ENCODE assay signal across 13 cellular contexts in the genomic region with DNA sequence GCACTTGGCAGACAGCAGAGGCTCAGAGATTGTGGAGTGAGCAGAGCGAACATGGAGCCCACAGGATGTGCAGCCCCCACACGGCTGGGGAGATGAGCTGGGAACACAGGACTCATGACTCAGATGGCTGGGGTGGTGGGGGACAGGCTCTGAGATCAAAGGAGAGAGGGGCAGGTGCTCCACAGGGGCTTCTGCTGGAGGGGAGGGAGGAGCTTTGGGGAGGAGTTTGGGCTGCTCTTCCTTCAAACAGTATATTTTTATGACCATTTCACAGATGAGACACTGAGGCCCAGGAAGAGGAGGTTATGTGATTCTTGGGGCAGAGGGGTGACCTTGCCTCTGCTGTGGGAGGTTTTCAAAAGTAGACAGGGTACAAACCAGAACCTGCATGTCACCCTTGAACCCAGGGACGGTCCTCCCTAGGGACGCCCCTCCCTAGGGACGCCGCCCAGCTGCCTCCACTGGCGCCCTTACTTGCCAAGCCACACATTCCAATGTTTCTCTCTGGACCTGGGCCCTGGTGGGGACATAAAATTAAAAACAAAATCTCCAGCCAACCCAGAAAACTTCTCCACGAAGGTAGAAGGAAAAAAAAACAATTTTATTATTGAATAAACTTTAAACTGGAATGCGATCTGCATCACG. TPM values are rescaled to one million over a fixed set of nuclear protein-coding genes. Genes with fewer than 3 reads are reported as not detected.
DNase-seq lines count a peak whose midpoint lies in the region; ATAC-seq and TF ChIP-seq lines count a peak whose summit lies in the region.
"Had no signal": no experiment of that assay in that cellular context is flagged by ENCODE, and none has a peak within 500 bp of the region (broad histone marks: within the 10 kb centered on the region; RNA-seq: fewer than 3 reads in every experiment).

No MANE protein-coding gene starts in this region.

- no peaks in the 10 kb centered on the region for H3K36me3 Mint-ChIP-seq in activated CD4-positive, alpha-beta T cell treated with anti-CD3 and anti-CD28 coated beads for 36 hours (ENCODE audit: low read depth)

- H3K4me3 ChIP-seq in left lung (no peak overlapping the region), thyroid gland (replicated peaks in 1 of 3) (no peak overlapping the region)
- H3K4me3 ChIP-seq: A549, pancreas had no signal

- CTCF ChIA-PET in activated CD4-positive, alpha-beta T cell treated with anti-CD3 and anti-CD28 coated beads for 36 hours (lab: Charles Lee): interaction anchor here (0.7 to 12.0 kb wide), 6 partner anchors 13 to 188 kb away, joined by 3 to 210 read pairs (median 4); no protein-coding TSS in a partner anchor

- H3K4me1 ChIP-seq in left lung: peaks cover 7 to 12% of the 10 kb centered on the region in 2 donors
- peaks cover 60 to 72% of the 10 kb centered on the region in 2 donors for H3K4me1 ChIP-seq in thyroid gland
- H3K4me1 ChIP-seq: pancreas had no signal

- WGBS in thyroid gland, 2 donors: 31 to 35% methylated on average over 10 of the region's 10 CpGs

- peaks cover 43% of the 10 kb centered on the region for H3K4me1 Mint-ChIP-seq in activated CD4-positive, alpha-beta T cell treated with anti-CD3 and anti-CD28 coated beads for 36 hours

- no peak for DNase-seq in activated CD4-positive, alpha-beta T cell treated with anti-CD3 and anti-CD28 coated beads for 36 hours
- DNase-seq in activated CD4-positive, alpha-beta T cell treated with anti-CD3 and anti-CD28 coated beads for 1 hour: no peak
- DNase-seq in amniotic epithelial cell (ENCODE audit: low read depth) (peak; percentile 45), left lung (peak in 1 of 2 donors; percentile 10), thyroid gland (peak; percentile 77 to 78), SKM-1 treated with dmso at 0.1 percent for 144 hours (lab: John Stamatoyannopoulos, UW; ENCODE audit: unreplicated experiment) (no peak), MV-4-11 (lab: John Stamatoyannopoulos, UW) (no peak)
- DNase-seq: NCI-H1105 treated with DMSO at 0.1 percent for 48 hours had no signal

- H3K9me3 ChIP-seq in left lung (no peaks in the 10 kb centered on the region), thyroid gland (no peaks in the 10 kb centered on the region)
- H3K9me3 ChIP-seq: A549, pancreas had no signal

- POLR2A ChIA-PET in activated CD4-positive, alpha-beta T cell treated with anti-CD3 and anti-CD28 coated beads for 36 hours (lab: Charles Lee): no interaction called here

- no peaks in the 10 kb centered on the region for H3K9me3 Mint-ChIP-seq in activated CD4-positive, alpha-beta T cell treated with anti-CD3 and anti-CD28 coated beads for 36 hours (ENCODE audit: low read depth)

- intact Hi-C loops in activated CD4-positive, alpha-beta T cell treated with anti-CD3 and anti-CD28 coated beads for 36 hours (cut with DNase I, micrococcal nuclease): no loop called here
- intact Hi-C loops in left lung (cut with DNase I): no loop called here
- intact Hi-C loops in thyroid gland (cut with DNase I): no loop called here

- no peak for TF ChIP-seq POLR2A in thyroid gland (IDR thresholded peaks at IDR 0.05)

- ATAC-seq in activated CD4-positive, alpha-beta T cell treated with anti-CD3 and anti-CD28 coated beads for 36 hours: peak; percentile 11
- ATAC-seq in left lung (peak; percentile 15), HG03565 (IDR thresholded peaks at IDR 0.05; ENCODE audit: unreplicated experiment) (no peak)
- ATAC-seq: A549 had no signal

- H3K27me3 ChIP-seq in left lung (peaks cover 0 to 39% of the 10 kb centered on the region in 2 donors), thyroid gland (no peaks in the 10 kb centered on the region)

- H3K27me3 Mint-ChIP-seq in activated CD4-positive, alpha-beta T cell treated with anti-CD3 and anti-CD28 coated beads for 36 hours: no peaks in the 10 kb centered on the region

- peak overlapping the region; percentile 38 for H3K4me3 Mint-ChIP-seq in activated CD4-positive, alpha-beta T cell treated with anti-CD3 and anti-CD28 coated beads for 36 hours

- no peaks in the 10 kb centered on the region for H3K36me3 ChIP-seq in left lung
- no peaks in the 10 kb centered on the region for H3K36me3 ChIP-seq in thyroid gland
- H3K36me3 ChIP-seq: pancreas had no signal

- H3K27ac Mint-ChIP-seq in activated CD4-positive, alpha-beta T cell treated with anti-CD3 and anti-CD28 coated beads for 36 hours: peak overlapping the region; percentile 17

- H3K27ac ChIP-seq in left lung (no peak overlapping the region), thyroid gland (peak overlapping the region; percentile 92 to 96 (median 95))
- H3K27ac ChIP-seq: pancreas had no signal

- TF ChIP-seq CTCF in left lung (IDR thresholded peaks at IDR 0.05) (no peak), thyroid gland (IDR thresholded peaks at IDR 0.05) (peak in 1 of 6 experiments; percentile 13)

RNA-seq across cellular contexts. Expression of a gene that starts 1.0 kb away (rescaled TPM):
- under 1 TPM in 1 of 2 experiments, not detected in 1; 0.11 TPM for total RNA-seq in activated CD4-positive, alpha-beta T cell treated with anti-CD3 and anti-CD28 coated beads for 36 hours
- total RNA-seq in left lung (not detected), thyroid gland (10 to 100 TPM; 16.4 to 45.5 (median 24.5) TPM)
- total RNA-seq: G401, H4 had no signal

RNA-seq across cellular contexts. Expression of a gene that starts 31.1 kb away (rescaled TPM):
- total RNA-seq in activated CD4-positive, alpha-beta T cell treated with anti-CD3 and anti-CD28 coated beads for 36 hours: not detected
- total RNA-seq in left lung: 1 to 10 TPM in 1 of 2 donors, under 1 TPM in 1; 0.85 to 1.1 TPM
- 100 to 1,000 TPM in 3 of 4 donors, 10 to 100 TPM in 1; 99.5 to 203 (median 142) TPM for total RNA-seq in thyroid gland
- total RNA-seq: H4 had no signal

Comparison
In these comparisons a context has a peak if more than half of its experiments do, and no peak if none do; other contexts are left out.
1. DNase-seq: peak in amniotic epithelial cell (single experiment) and thyroid gland (2 of 2); none in activated CD4-positive, alpha-beta T cell treated with anti-CD3 and anti-CD28 coated beads for 36 hours (single experiment), activated CD4-positive, alpha-beta T cell treated with anti-CD3 and anti-CD28 coated beads for 1 hour (single experiment), SKM-1 treated with dmso at 0.1 percent for 144 hours (single experiment) and MV-4-11 (single experiment).
2. H3K27ac ChIP-seq: peak in thyroid gland (3 of 3); none in left lung (0 of 2).
3. RNA of a gene that starts 1.0 kb away (total RNA-seq): 16.4 to 45.5 TPM in thyroid gland; not detected in left lung and 0.11 TPM in activated CD4-positive, alpha-beta T cell treated with anti-CD3 and anti-CD28 coated beads for 36 hours; every median in the first group is over 10 times any median in the second.
4. RNA of a gene that starts 31.1 kb away (total RNA-seq): 99.5 to 203 TPM in thyroid gland; 0.85 to 1.1 TPM in left lung and not detected in activated CD4-positive, alpha-beta T cell treated with anti-CD3 and anti-CD28 coated beads for 36 hours; every median in the first group is over 10 times any median in the second.